12 cellular contexts compared by ENCODE assay signal in genomic region chr7:50591480-50592438, GRCh38. TPM values are rescaled to one million over a fixed set of nuclear protein-coding genes. Genes with fewer than 3 reads are reported as not detected.
DNase-seq lines count a peak whose midpoint lies in the region; ATAC-seq, FAIRE-seq and TF ChIP-seq lines count a peak whose summit lies in the region.
"Had no signal": no experiment of that assay in that cellular context is flagged by ENCODE, and none has a peak within 500 bp of the region (broad histone marks: within the 10 kb centered on the region; RNA-seq: fewer than 3 reads in every experiment).

No MANE protein-coding gene starts in this region.

- no peak overlapping the region for H3K4me3 ChIP-seq in dorsolateral prefrontal cortex
- H3K4me3 ChIP-seq: breast epithelium had no signal

- no peaks in the 10 kb centered on the region for H3K27me3 ChIP-seq in dorsolateral prefrontal cortex
- H3K27me3 ChIP-seq: breast epithelium had no signal

- no peak for TF ChIP-seq CTCF in nephron (IDR thresholded peaks at IDR 0.05; ENCODE audit: unreplicated experiment in 3 of 3)
- no peak for TF ChIP-seq CTCF in dorsolateral prefrontal cortex (IDR thresholded peaks at IDR 0.05 in 54 of 56, conservative IDR thresholded peaks at IDR 0.05 in 2 of 56; ENCODE audit: low read depth in 1 of 56, partially characterized antibody in 56 of 56)

- no peak overlapping the region for H3K4me3 Mint-ChIP-seq in nephron
- H3K4me3 Mint-ChIP-seq in activated T-cell treated with anti-CD3 and anti-CD28 coated beads, Interleukin-2, amount 50 U/mL, for 24 hours = no peak overlapping the region

- no peaks in the 10 kb centered on the region for H3K27me3 Mint-ChIP-seq in nephron (ENCODE audit: low read depth)
- peaks cover 23% of the 10 kb centered on the region for H3K27me3 Mint-ChIP-seq in activated T-cell treated with anti-CD3 and anti-CD28 coated beads, Interleukin-2, amount 50 U/mL, for 24 hours

- intact Hi-C loops in dorsolateral prefrontal cortex (cut with DNase I) = loop anchor here in 1 of 2 donors (10.0 kb wide), 1 partner anchor 83 kb away; no protein-coding TSS in a partner anchor

- H3K36me3 Mint-ChIP-seq in nephron (ENCODE audit: low read depth) = peaks cover 62% of the 10 kb centered on the region
- peaks cover 4% of the 10 kb centered on the region for H3K36me3 Mint-ChIP-seq in activated T-cell treated with anti-CD3 and anti-CD28 coated beads, Interleukin-2, amount 50 U/mL, for 24 hours (ENCODE audit: low read depth)

- no peaks in the 10 kb centered on the region for H3K4me1 Mint-ChIP-seq in nephron
- peaks cover 23% of the 10 kb centered on the region for H3K4me1 Mint-ChIP-seq in activated T-cell treated with anti-CD3 and anti-CD28 coated beads, Interleukin-2, amount 50 U/mL, for 24 hours (ENCODE audit: low read depth)

- peak; percentile 35 for DNase-seq in GM19239 (ENCODE audit: insufficient read length, low spot score)
- peak; percentile 75 for DNase-seq in NCI-H2029 (lab: John Stamatoyannopoulos, UW)
- DNase-seq in activated T-cell treated with anti-CD3 and anti-CD28 coated beads, Interleukin-2, amount 50 U/mL, for 24 hours = no peak
- no peak for DNase-seq in dedifferentiated amniotic fluid mesenchymal stem cell (ENCODE audit: extremely low spot score)
- DNase-seq in HUDEP-2 (lab: John Stamatoyannopoulos, UW; ENCODE audit: unreplicated experiment in 76 of 76) = no peak
- no peak for DNase-seq in dorsolateral prefrontal cortex

- H3K27ac Mint-ChIP-seq in nephron = peak overlapping the region; percentile 61 to 93 (median 85)
- no peak overlapping the region for H3K27ac Mint-ChIP-seq in activated T-cell treated with anti-CD3 and anti-CD28 coated beads, Interleukin-2, amount 50 U/mL, for 24 hours

- no peak overlapping the region for H3K27ac ChIP-seq in dorsolateral prefrontal cortex
- H3K27ac ChIP-seq: breast epithelium, HL-60 had no signal

- H3K9me3 Mint-ChIP-seq in nephron = no peaks in the 10 kb centered on the region
- H3K9me3 Mint-ChIP-seq in activated T-cell treated with anti-CD3 and anti-CD28 coated beads, Interleukin-2, amount 50 U/mL, for 24 hours = no peaks in the 10 kb centered on the region

- ATAC-seq in HG02981 (IDR thresholded peaks at IDR 0.05; ENCODE audit: unreplicated experiment) = peak; percentile 55

- peak; percentile 61 for FAIRE-seq in GM19239 (lab: Jason Lieb, UNC)

RNA-seq across cellular contexts. Expression of gene DDC, which starts 26.6 kb away (rescaled TPM):
- 1 to 10 TPM in 8 of 120 experiments, under 1 TPM in 10, not detected in 102; 0.29 to 2.3 (median 0.87) TPM for total RNA-seq in dorsolateral prefrontal cortex
- total RNA-seq: fibroblast of villous mesenchyme, myocyte had no signal

Comparison
In these comparisons a context has a peak if more than half of its experiments do, and no peak if none do; other contexts are left out.
1. DNase-seq: peak in GM19239 (single experiment) and NCI-H2029 (single experiment); none in activated T-cell treated with anti-CD3 and anti-CD28 coated beads, Interleukin-2, amount 50 U/mL, for 24 hours (single experiment), dedifferentiated amniotic fluid mesenchymal stem cell (single experiment), HUDEP-2 (0 of 76) and dorsolateral prefrontal cortex (0 of 10).